ENCODE assay signal across 20 cellular contexts in the genomic region with DNA sequence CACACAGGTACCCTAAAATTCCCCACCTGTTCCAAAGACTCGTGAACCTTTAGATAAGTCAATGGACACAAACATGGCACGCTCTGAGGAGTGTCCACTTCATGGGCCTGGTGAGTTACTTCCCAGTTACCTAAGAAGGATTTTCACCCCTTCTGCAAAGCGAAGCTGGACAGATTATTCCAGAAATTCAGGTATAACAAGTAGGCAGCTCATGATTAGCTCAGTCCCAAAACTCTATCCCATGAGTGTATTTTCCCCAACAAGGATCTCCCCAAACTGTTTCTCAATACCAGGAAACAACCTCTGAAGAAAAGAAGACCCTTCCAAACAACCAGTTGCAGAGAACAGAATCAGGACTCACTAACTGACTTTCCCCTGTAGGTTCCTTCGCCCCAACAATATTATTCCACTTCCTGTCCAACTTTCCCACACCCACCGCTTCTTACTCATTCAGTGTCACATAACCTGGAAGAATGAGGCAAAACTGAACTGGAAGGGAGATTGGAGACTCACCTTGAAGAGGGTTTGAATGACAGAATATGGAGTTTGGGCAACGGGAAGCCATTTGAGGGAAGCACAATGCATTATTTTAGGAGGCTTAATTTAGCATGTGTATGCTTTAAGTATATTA.
"Had no signal": no experiment of that assay in that cellular context is flagged by ENCODE, and none has a peak within 500 bp of the region (broad histone marks: within the 10 kb centered on the region; RNA-seq: fewer than 3 reads in every experiment).

No MANE protein-coding gene starts in this region.

- H2AFZ ChIP-seq: neural progenitor cell had no signal

- FAIRE-seq: small intestine, TTC549 had no signal

- H3K4me2 ChIP-seq: neural progenitor cell had no signal

- H3K9ac ChIP-seq: neural progenitor cell had no signal

- H3K4me3 ChIP-seq: neural progenitor cell, prostate gland, right lobe of liver, testis, upper lobe of right lung had no signal

- H3K36me3 ChIP-seq: brain microvascular endothelial cell, neural progenitor cell, prostate gland, right lobe of liver, upper lobe of right lung had no signal

- H3K9me3 ChIP-seq: prostate gland, right lobe of liver, testis, upper lobe of right lung had no signal

- H3K27me3 ChIP-seq: brain microvascular endothelial cell, neural progenitor cell, right lobe of liver, testis, upper lobe of right lung had no signal

- DNase-seq: activated B cell treated with CpG ODN at 0.5 μM for 24 hours; activated CD4-positive, alpha-beta memory T cell treated with anti-CD3 and anti-CD28 coated beads for 36 hours; activated CD4-positive, alpha-beta T cell treated with anti-CD3 and anti-CD28 coated beads for 4 hours; activated naive CD4-positive, alpha-beta T cell treated with Interleukin-2 at 50 U/mL for 16 hours; activated naive CD8-positive, alpha-beta T cell treated with anti-CD3 and anti-CD28 coated beads, Interleukin-2, amount 10 ng/mL, durations not matched to agents 7 days and 5 days; amygdala; cortex of kidney; mesenchymal stem cell; naive thymus-derived CD4-positive, alpha-beta T cell; right lobe of liver; small intestine; stimulated activated CD4-positive, alpha-beta T cell treated with anti-CD3 and anti-CD28 coated beads, Interleukin-4, amount 100 ng/mL, for 24 hours; testis; upper lobe of right lung had no signal

- H3K4me1 ChIP-seq: prostate gland, right lobe of liver, testis, upper lobe of right lung had no signal

- ATAC-seq: activated T-helper 17 cell treated with anti-CD3 and anti-CD28 coated beads, Interleukin-2, amount 50 U/mL, for 72 hours; naive thymus-derived CD4-positive, alpha-beta T cell; stimulated activated effector memory CD8-positive, alpha-beta T cell treated with anti-CD3 and anti-CD28 coated beads, Interleukin-12 subunit alpha, Interleukin-12 subunit beta, amount 100 ng/mL, for 72 hours; upper lobe of right lung had no signal

- H3K27ac ChIP-seq: brain microvascular endothelial cell, neural progenitor cell, prostate gland, right lobe of liver, testis, upper lobe of right lung had no signal
